8 cellular contexts compared by ENCODE assay signal in genomic region chr9:97598461-97599288, GRCh38. TPM values are rescaled to one million over a fixed set of nuclear protein-coding genes. Genes with fewer than 3 reads are reported as not detected.
DNase-seq lines count a peak whose midpoint lies in the region; ATAC-seq and TF ChIP-seq lines count a peak whose summit lies in the region.

No MANE protein-coding gene starts in this region.

- no peaks in the 10 kb centered on the region for H3K9me3 ChIP-seq in left lung

- no peaks in the 10 kb centered on the region for H3K27me3 ChIP-seq in left lung

- intact Hi-C loops in left lung (cut with DNase I), result loop anchor here in 1 of 2 donors (5.0 kb wide), 1 partner anchor 131 kb away; no protein-coding TSS in a partner anchor

- ATAC-seq in HG03432 (IDR thresholded peaks at IDR 0.05; ENCODE audit: unreplicated experiment) (peak; percentile 80), left lung (peak; percentile 96)

- H3K36me3 ChIP-seq in left lung, result peaks cover 0 to 45% of the 10 kb centered on the region in 2 donors

- DNase-seq in C1 segment of cervical spinal cord (lab: John Stamatoyannopoulos, UW), result peak in 12 of 14 donors; percentile 9 to 78 (median 40)
- peak; percentile 55 for DNase-seq in GM19240 (ENCODE audit: insufficient read length, low spot score)
- peak; percentile 70 for DNase-seq in NCI-H460 (ENCODE audit: extremely low read depth, low read depth)
- peak; percentile 54 to 62 for DNase-seq in activated CD4-positive, alpha-beta T cell treated with anti-CD3 and anti-CD28 coated beads for 24 hours (ENCODE audit: low read depth in 2 of 2)
- DNase-seq in cerebellar nuclear complex (lab: John Stamatoyannopoulos, UW), result peak; percentile 7 to 42
- peak in 1 of 2 donors; percentile 62 for DNase-seq in left lung
- peak; percentile 59 to 61 for DNase-seq in stimulated activated CD4-positive, alpha-beta T cell treated with anti-CD3 and anti-CD28 coated beads, Interleukin-4, amount 100 ng/mL, for 4 hours

- peaks cover 2 to 6% of the 10 kb centered on the region in 2 donors for H3K4me1 ChIP-seq in left lung

- no peak overlapping the region for H3K4me3 ChIP-seq in left lung

- no peak overlapping the region for H3K27ac ChIP-seq in left lung

- peak; percentile 67 to 82 for TF ChIP-seq CTCF in left lung (IDR thresholded peaks at IDR 0.05)

RNA-seq across cellular contexts. Expression of gene TSTD2, which starts 34.5 kb away (rescaled TPM):
- total RNA-seq in NCI-H460 (2014; rRNA removed; shearing (Covaris generic)), result 24.2 and 25.0 TPM in 2 replicates
- polyA plus RNA-seq in NCI-H460 (2014; cell fraction: nucleus; rRNA removed), result 25.9 and 28.7 TPM in 2 replicates
- total RNA-seq in left lung, result 10 to 100 TPM; 16.4 to 17.7 TPM

RNA-seq across cellular contexts. Expression of gene NCBP1, which starts 34.9 kb away (rescaled TPM):
- total RNA-seq in NCI-H460 (2014; rRNA removed; shearing (Covaris generic)), result 26.4 and 33.3 TPM in 2 replicates
- 35.6 and 48.2 TPM in 2 replicates for polyA plus RNA-seq in NCI-H460 (2014; cell fraction: nucleus; rRNA removed)
- 10 to 100 TPM; 28.7 to 31.6 TPM for total RNA-seq in left lung
